Comparison of ENCODE assay signal across 8 cellular contexts in genomic region chr2:171434671-171434980, GRCh38. TPM values are rescaled to one million over a fixed set of nuclear protein-coding genes. Genes with fewer than 3 reads are reported as not detected.
DNase-seq lines count a peak whose midpoint lies in the region; ATAC-seq lines count a peak whose summit lies in the region.

No MANE protein-coding gene starts in this region.

- H3K4me3 Mint-ChIP-seq in stimulated activated naive CD8-positive, alpha-beta T cell treated with anti-CD3 and anti-CD28 coated beads, Interleukin-15, Interleukin-2, amounts not matched to agents 100 ng/mL and 50 ng/mL, for 24 hours: peak overlapping the region; percentile 88
- H3K4me3 Mint-ChIP-seq in stimulated activated memory B cell treated with anti-CD40 and anti-IgM and Interleukin-4, amounts not matched to agents 10 μg/mL and 1 μg/mL and 100 μg/mL, for 72 hours: peak overlapping the region; percentile 90

- H3K27ac Mint-ChIP-seq in stimulated activated naive CD8-positive, alpha-beta T cell treated with anti-CD3 and anti-CD28 coated beads, Interleukin-15, Interleukin-2, amounts not matched to agents 100 ng/mL and 50 ng/mL, for 24 hours: peak overlapping the region; percentile 89
- H3K27ac Mint-ChIP-seq in activated naive CD4-positive, alpha-beta T cell treated with anti-CD3 and anti-CD28 coated beads, Interleukin-2, amount 50 U/mL, for 72 hours: peak overlapping the region; percentile 77 to 92
- H3K27ac Mint-ChIP-seq in stimulated activated memory B cell treated with anti-CD40 and anti-IgM and Interleukin-4, amounts not matched to agents 10 μg/mL and 1 μg/mL and 100 μg/mL, for 72 hours: peak overlapping the region; percentile 92

- ATAC-seq in stimulated activated naive CD8-positive, alpha-beta T cell treated with anti-CD3 and anti-CD28 coated beads, Interleukin-15, Interleukin-2, amounts not matched to agents 100 U/mL and 50 U/mL, for 24 hours: no peak
- ATAC-seq in activated naive CD4-positive, alpha-beta T cell treated with anti-CD3 and anti-CD28 coated beads, Interleukin-2, amount 50 U/mL, for 72 hours: no peak
- no peak for ATAC-seq in stimulated activated memory B cell treated with anti-CD40 and anti-IgM and Interleukin-4, amounts not matched to agents 10 μg/mL and 1 μg/mL and 100 μg/mL, for 72 hours
- ATAC-seq in GM21529 (IDR thresholded peaks at IDR 0.05; ENCODE audit: unreplicated experiment): no peak

- H3K27me3 Mint-ChIP-seq in stimulated activated naive CD8-positive, alpha-beta T cell treated with anti-CD3 and anti-CD28 coated beads, Interleukin-15, Interleukin-2, amounts not matched to agents 100 ng/mL and 50 ng/mL, for 24 hours: no peaks in the 10 kb centered on the region
- H3K27me3 Mint-ChIP-seq in stimulated activated memory B cell treated with anti-CD40 and anti-IgM and Interleukin-4, amounts not matched to agents 10 μg/mL and 1 μg/mL and 100 μg/mL, for 72 hours: no peaks in the 10 kb centered on the region

- no peaks in the 10 kb centered on the region for H3K9me3 ChIP-seq in iPS-18c (ENCODE audit: control insufficient read depth, insufficient read depth, low read length)

- H3K36me3 Mint-ChIP-seq in stimulated activated naive CD8-positive, alpha-beta T cell treated with anti-CD3 and anti-CD28 coated beads, Interleukin-15, Interleukin-2, amounts not matched to agents 100 ng/mL and 50 ng/mL, for 24 hours (ENCODE audit: low read depth): peaks cover 79% of the 10 kb centered on the region
- H3K36me3 Mint-ChIP-seq in activated naive CD4-positive, alpha-beta T cell treated with anti-CD3 and anti-CD28 coated beads, Interleukin-2, amount 50 U/mL, for 72 hours: peaks cover 25 to 69% of the 10 kb centered on the region in 2 donors
- H3K36me3 Mint-ChIP-seq in stimulated activated memory B cell treated with anti-CD40 and anti-IgM and Interleukin-4, amounts not matched to agents 10 μg/mL and 1 μg/mL and 100 μg/mL, for 72 hours: peaks cover 54% of the 10 kb centered on the region

- peak overlapping the region; percentile 91 for H3K4me3 ChIP-seq in iPS-18c (ENCODE audit: insufficient read depth, low read depth, low read length)

- H3K9me3 Mint-ChIP-seq in stimulated activated naive CD8-positive, alpha-beta T cell treated with anti-CD3 and anti-CD28 coated beads, Interleukin-15, Interleukin-2, amounts not matched to agents 100 ng/mL and 50 ng/mL, for 24 hours: peaks cover 4% of the 10 kb centered on the region
- peaks cover 0 to 4% of the 10 kb centered on the region in 2 donors for H3K9me3 Mint-ChIP-seq in activated naive CD4-positive, alpha-beta T cell treated with anti-CD3 and anti-CD28 coated beads, Interleukin-2, amount 50 U/mL, for 72 hours
- H3K9me3 Mint-ChIP-seq in stimulated activated memory B cell treated with anti-CD40 and anti-IgM and Interleukin-4, amounts not matched to agents 10 μg/mL and 1 μg/mL and 100 μg/mL, for 72 hours: peaks cover 4% of the 10 kb centered on the region

- DNase-seq in stimulated activated naive CD8-positive, alpha-beta T cell treated with anti-CD3 and anti-CD28 coated beads, Interleukin-15, Interleukin-2, amounts not matched to agents 100 U/mL and 50 U/mL, for 24 hours: no peak
- DNase-seq in activated naive CD4-positive, alpha-beta T cell treated with anti-CD3 and anti-CD28 coated beads, Interleukin-2, amount 50 U/mL, for 72 hours (ENCODE audit: low spot score in 2 of 2): no peak
- DNase-seq in NAMALWA (ENCODE audit: low spot score): no peak
- DNase-seq in COR-L47 (lab: John Stamatoyannopoulos, UW): no peak

- H3K4me1 Mint-ChIP-seq in stimulated activated naive CD8-positive, alpha-beta T cell treated with anti-CD3 and anti-CD28 coated beads, Interleukin-15, Interleukin-2, amounts not matched to agents 100 ng/mL and 50 ng/mL, for 24 hours (ENCODE audit: low read depth): peaks cover 54% of the 10 kb centered on the region
- H3K4me1 Mint-ChIP-seq in stimulated activated memory B cell treated with anti-CD40 and anti-IgM and Interleukin-4, amounts not matched to agents 10 μg/mL and 1 μg/mL and 100 μg/mL, for 72 hours: peaks cover 57% of the 10 kb centered on the region

RNA-seq across cellular contexts. Expression of gene DCAF17, which starts 0.6 kb away (rescaled TPM):
- 10 to 100 TPM; 15.8 to 17.6 TPM for total RNA-seq in activated naive CD4-positive, alpha-beta T cell treated with anti-CD3 and anti-CD28 coated beads, Interleukin-2, amount 50 U/mL, for 72 hours

RNA-seq across cellular contexts. Expression of gene METTL8, which starts 0.8 kb away (rescaled TPM):
- 10 to 100 TPM; 20.0 to 43.1 TPM for total RNA-seq in activated naive CD4-positive, alpha-beta T cell treated with anti-CD3 and anti-CD28 coated beads, Interleukin-2, amount 50 U/mL, for 72 hours
